Comparison of ENCODE assay signal across 8 cellular contexts in the genomic region with DNA sequence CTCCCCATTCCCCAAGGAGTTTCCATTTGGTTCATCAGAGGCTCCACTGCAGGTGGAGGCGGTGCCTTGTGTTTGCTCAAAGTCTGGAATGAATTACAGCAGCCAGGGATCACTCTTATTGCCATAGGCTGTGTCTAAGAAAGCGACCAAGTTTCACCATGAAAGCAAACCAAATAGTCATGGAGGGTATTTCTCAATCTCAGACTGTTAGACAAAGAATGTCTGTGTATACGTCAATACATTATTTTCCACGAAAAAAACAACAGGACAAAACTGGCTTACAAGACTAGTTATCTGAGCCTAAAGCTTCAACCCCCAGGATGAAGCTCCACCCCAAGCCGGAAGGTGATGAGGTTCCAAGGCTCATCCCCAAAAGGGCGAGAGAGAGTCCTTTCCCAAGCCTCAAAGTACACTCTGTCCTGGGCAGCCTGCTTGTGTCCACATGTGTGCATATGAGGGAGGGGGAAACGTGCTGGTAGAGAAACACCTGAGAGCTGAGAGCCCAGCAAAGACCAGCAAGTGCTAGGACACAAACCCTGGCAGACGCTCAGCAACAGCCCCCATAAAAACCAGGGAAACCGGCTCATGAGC. TPM values are rescaled to one million over a fixed set of nuclear protein-coding genes. Genes with fewer than 3 reads are reported as not detected.
DNase-seq lines count a peak whose midpoint lies in the region; ATAC-seq and TF ChIP-seq lines count a peak whose summit lies in the region.

No MANE protein-coding gene starts in this region.

- no peaks in the 10 kb centered on the region for H3K27me3 Mint-ChIP-seq in T-helper 17 cell

- H3K4me3 Mint-ChIP-seq in T-helper 17 cell = peak overlapping the region; percentile 98

- H3K27ac Mint-ChIP-seq in T-helper 17 cell = peak overlapping the region; percentile 99

- H3K36me3 Mint-ChIP-seq in T-helper 17 cell (ENCODE audit: low read depth) = peaks cover 2% of the 10 kb centered on the region

- no peaks in the 10 kb centered on the region for H3K9me3 ChIP-seq in T-helper 17 cell (ENCODE audit: control insufficient read depth, low read length, poor library complexity, severe bottlenecking)

- TF ChIP-seq CTCF in foreskin keratinocyte (conservative IDR thresholded peaks at IDR 0.05) = no peak

- ATAC-seq in T-helper 17 cell (no peak), foreskin keratinocyte (no peak), GM21381 (IDR thresholded peaks at IDR 0.05; ENCODE audit: unreplicated experiment) (no peak)

- peaks cover 74% of the 10 kb centered on the region for H3K4me1 Mint-ChIP-seq in T-helper 17 cell

- H3K4me1 ChIP-seq in foreskin keratinocyte = peaks cover 60% of the 10 kb centered on the region

- peak overlapping the region; percentile 11 for H3K4me3 ChIP-seq in skeletal muscle cell (ENCODE audit: low read depth, low read length)

- no peaks in the 10 kb centered on the region for H3K27me3 ChIP-seq in foreskin keratinocyte

- peak; percentile 62 for DNase-seq in ELR (ENCODE audit: low read depth)
- DNase-seq in T-helper 17 cell = no peak
- DNase-seq in foreskin keratinocyte = peak; percentile 79 to 82
- DNase-seq in skeletal muscle cell (ENCODE audit: low read depth) = peak; percentile 88
- DNase-seq in activated gamma-delta T cell (lab: John Stamatoyannopoulos, UW) = no peak
- DNase-seq in NCI-H2196 (lab: John Stamatoyannopoulos, UW; ENCODE audit: unreplicated experiment) = no peak
- DNase-seq in cerebellar cortex (ENCODE audit: low spot score) = no peak

- peak overlapping the region; percentile 100 for H3K27ac ChIP-seq in foreskin keratinocyte

RNA-seq across cellular contexts. Expression of a gene that starts 4.3 kb away (rescaled TPM):
- total RNA-seq in T-helper 17 cell (100 to 1,000 TPM; 106 to 126 TPM), foreskin keratinocyte (61.8 and 83.6 TPM in 2 replicates)
- 55.4 and 62.0 TPM in 2 replicates for polyA plus RNA-seq in foreskin keratinocyte

Comparison
In these comparisons a context has a peak if more than half of its experiments do, and no peak if none do; other contexts are left out.
1. DNase-seq: peak in ELR (single experiment), foreskin keratinocyte (2 of 2) and skeletal muscle cell (single experiment); none in T-helper 17 cell (0 of 3), activated gamma-delta T cell (single experiment), NCI-H2196 (single experiment) and cerebellar cortex (single experiment).